Comparison of ENCODE assay signal across 19 cellular contexts in the genomic region with DNA sequence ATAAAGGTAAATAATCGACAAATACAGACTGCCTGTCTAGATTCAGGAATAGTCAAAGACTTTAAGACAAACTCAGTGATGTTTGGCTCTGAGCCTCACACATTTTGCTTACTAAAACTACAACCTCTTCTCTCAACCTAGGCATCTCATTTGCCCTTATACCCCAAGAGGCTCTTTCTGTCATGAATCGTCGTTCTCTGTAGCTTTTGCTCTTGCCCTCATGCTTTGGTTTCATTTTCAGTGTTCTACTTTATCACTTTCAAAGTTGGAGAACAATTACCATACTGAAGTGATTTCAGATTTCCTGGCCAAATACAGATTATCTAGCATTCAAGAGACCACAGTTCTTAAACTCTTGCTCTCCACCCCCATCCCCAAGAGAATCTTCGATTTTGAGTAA.
"Had no signal": no experiment of that assay in that cellular context is flagged by ENCODE, and none has a peak within 500 bp of the region (broad histone marks: within the 10 kb centered on the region; RNA-seq: fewer than 3 reads in every experiment).

No MANE protein-coding gene starts in this region.

- ATAC-seq: effector memory CD8-positive, alpha-beta T cell; lower lobe of right lung had no signal

- H3K4me3 ChIP-seq: lower lobe of right lung, skin epidermis, thyroid gland had no signal

- H3K9me3 ChIP-seq: lower lobe of right lung, neutrophil, thyroid gland had no signal

- H3K27me3 ChIP-seq: neutrophil, thyroid gland had no signal

- H3K36me3 Mint-ChIP-seq: activated naive CD4-positive, alpha-beta T cell treated with anti-CD3 and anti-CD28 coated beads, Interleukin-2, amount 50 U/mL, for 24 hours; brain had no signal

- H3K9me3 Mint-ChIP-seq: activated B cell treated with CpG ODN at 0.5 μM for 24 hours; activated CD4-positive, alpha-beta T cell treated with anti-CD3 and anti-CD28 coated beads, Interleukin-2, amount 10 ng/mL, durations not matched to agents 24 days and 14 days; activated naive CD4-positive, alpha-beta T cell treated with anti-CD3 and anti-CD28 coated beads, Interleukin-2, amount 50 U/mL, for 24 hours; dendritic cell treated with granulocyte-macrophage colony-stimulating factor and Interleukin-4, amounts not matched to agents 40 ng/mL and 50 ng/mL, for 4 days had no signal

- H3K4me3 Mint-ChIP-seq: activated B cell treated with CpG ODN at 0.5 μM for 24 hours; activated CD4-positive, alpha-beta T cell treated with anti-CD3 and anti-CD28 coated beads, Interleukin-2, amount 10 ng/mL, durations not matched to agents 24 days and 14 days; activated naive CD4-positive, alpha-beta T cell treated with anti-CD3 and anti-CD28 coated beads, Interleukin-2, amount 50 U/mL, for 24 hours; brain; dendritic cell treated with granulocyte-macrophage colony-stimulating factor and Interleukin-4, amounts not matched to agents 40 ng/mL and 50 ng/mL, for 4 days; effector memory CD8-positive, alpha-beta T cell; naive B cell had no signal

- DNase-seq: activated B cell treated with CpG ODN at 0.5 μM for 24 hours; activated CD4-positive, alpha-beta T cell treated with anti-CD3 and anti-CD28 coated beads, Interleukin-2, amount 10 ng/mL, durations not matched to agents 24 days and 14 days; activated effector memory CD4-positive, alpha-beta T cell treated with Interleukin-2 at 50 U/mL for 16 hours; activated T-cell treated with anti-CD3 and anti-CD28 coated beads for 4 hours; amniotic stem cell; cerebellar nuclear complex; effector memory CD8-positive, alpha-beta T cell; lower lobe of right lung; naive B cell; posterior cingulate gyrus; stimulated activated CD4-positive, alpha-beta T cell treated with anti-CD3 and anti-CD28 coated beads, Interleukin-4, amount 100 ng/mL, for 4 hours; thyroid gland had no signal

- H3K4me1 ChIP-seq: lower lobe of right lung, thyroid gland had no signal

- H3K36me3 ChIP-seq: lower lobe of right lung, neutrophil, thyroid gland had no signal

- H3K4me1 Mint-ChIP-seq: activated B cell treated with CpG ODN at 0.5 μM for 24 hours; activated CD4-positive, alpha-beta T cell treated with anti-CD3 and anti-CD28 coated beads, Interleukin-2, amount 10 ng/mL, durations not matched to agents 24 days and 14 days; activated naive CD4-positive, alpha-beta T cell treated with anti-CD3 and anti-CD28 coated beads, Interleukin-2, amount 50 U/mL, for 24 hours; brain; naive B cell had no signal

- H3K27me3 Mint-ChIP-seq: activated B cell treated with CpG ODN at 0.5 μM for 24 hours; activated CD4-positive, alpha-beta T cell treated with anti-CD3 and anti-CD28 coated beads, Interleukin-2, amount 10 ng/mL, durations not matched to agents 24 days and 14 days; activated naive CD4-positive, alpha-beta T cell treated with anti-CD3 and anti-CD28 coated beads, Interleukin-2, amount 50 U/mL, for 24 hours; brain; dendritic cell treated with granulocyte-macrophage colony-stimulating factor and Interleukin-4, amounts not matched to agents 40 ng/mL and 50 ng/mL, for 4 days; effector memory CD8-positive, alpha-beta T cell; naive B cell had no signal

- H3K27ac Mint-ChIP-seq: activated B cell treated with CpG ODN at 0.5 μM for 24 hours; activated CD4-positive, alpha-beta T cell treated with anti-CD3 and anti-CD28 coated beads, Interleukin-2, amount 10 ng/mL, durations not matched to agents 24 days and 14 days; activated naive CD4-positive, alpha-beta T cell treated with anti-CD3 and anti-CD28 coated beads, Interleukin-2, amount 50 U/mL, for 24 hours; brain; dendritic cell treated with granulocyte-macrophage colony-stimulating factor and Interleukin-4, amounts not matched to agents 40 ng/mL and 50 ng/mL, for 4 days; effector memory CD8-positive, alpha-beta T cell; naive B cell had no signal

- FAIRE-seq: TTC549, urothelium cell line had no signal

- H3K27ac ChIP-seq: lower lobe of right lung, neutrophil, skin epidermis, thyroid gland had no signal
